24 cellular contexts compared by ENCODE assay signal in genomic region chr14:96134508-96134907, GRCh38.
DNase-seq lines count a peak whose midpoint lies in the region; ATAC-seq and TF ChIP-seq lines count a peak whose summit lies in the region.
"Had no signal": no experiment of that assay in that cellular context is flagged by ENCODE, and none has a peak within 500 bp of the region (broad histone marks: within the 10 kb centered on the region; RNA-seq: fewer than 3 reads in every experiment).

No MANE protein-coding gene starts in this region.

- WGBS in IMR-90 (ENCODE audit: extremely low coverage in 2 of 2, insufficient read length in 1 of 2), 2 experiments: 49% methylated on average over 3 of the region's 6 CpGs; no CpG with 5 or more reads in 1 of the 2 experiments
- WGBS in trophoblast cell (ENCODE audit: extremely low coverage, insufficient coverage, insufficient read length): 100% methylated on average over 2 of the region's 6 CpGs
- WGBS in stomach, 5 donors: 78 to 93% (median 89%) methylated on average over 6 of the region's 6 CpGs

- H3K9me3 ChIP-seq in IMR-90 (ENCODE audit: control insufficient read depth, insufficient read depth, low read length) (peaks cover 7% of the 10 kb centered on the region; the same call in 1 of the 2 replicates), PC-9 (ENCODE audit: insufficient read depth, low read depth) (no peaks in the 10 kb centered on the region), trophoblast cell (ENCODE audit: insufficient read depth, low read depth, low read length) (peaks cover 4% of the 10 kb centered on the region), stomach (peaks cover 0 to 18% (median 11%) of the 10 kb centered on the region in 4 donors), Peyer's patch (no peaks in the 10 kb centered on the region)
- H3K9me3 ChIP-seq: BE2C had no signal

- H3K9ac ChIP-seq in IMR-90 (ENCODE audit: low read depth, low read length) (no peak overlapping the region), trophoblast cell (ENCODE audit: low read length) (no peak overlapping the region)
- H3K9ac ChIP-seq: BLaER1 had no signal

- H3K4me1 ChIP-seq in IMR-90 (ENCODE audit: control insufficient read depth, insufficient read depth, low read length): peaks cover 6% of the 10 kb centered on the region
- H3K4me1 ChIP-seq in PC-9 (replicated peaks; ENCODE audit: insufficient read depth): peaks cover 31% of the 10 kb centered on the region
- peaks cover 8 to 10% of the 10 kb centered on the region in 2 experiments for H3K4me1 ChIP-seq in trophoblast cell (ENCODE audit: control insufficient read depth in 1 of 2, insufficient read depth in 2 of 2, low read length in 2 of 2)
- peaks cover 0 to 27% (median 9%) of the 10 kb centered on the region in 4 donors for H3K4me1 ChIP-seq in stomach
- H3K4me1 ChIP-seq in Peyer's patch: no peaks in the 10 kb centered on the region
- H3K4me1 ChIP-seq: BE2C had no signal

- no peak for TF ChIP-seq CTCF in IMR-90 (conservative IDR thresholded peaks at IDR 0.05; ENCODE audit: low read depth, low read length)
- TF ChIP-seq CTCF in PC-9 (conservative IDR thresholded peaks at IDR 0.05): no peak
- TF ChIP-seq CTCF in stomach (IDR thresholded peaks at IDR 0.05): no peak
- TF ChIP-seq CTCF in Peyer's patch (IDR thresholded peaks at IDR 0.05): no peak

- no peak overlapping the region for H4K91ac ChIP-seq in IMR-90 (ENCODE audit: insufficient read depth, low read depth, low read length)
- peak overlapping the region; percentile 45 for H4K91ac ChIP-seq in trophoblast cell (ENCODE audit: low read depth, low read length)

- dilution Hi-C loops in IMR-90 (cut with HindIII; ENCODE audit: low sequenced_read_pairs, unreplicated experiment): no loop called here

- no peaks in the 10 kb centered on the region for H3K9me2 ChIP-seq in PC-9 (ENCODE audit: insufficient read depth)

- H3K4me2 ChIP-seq in IMR-90 (ENCODE audit: low read depth, low read length) (no peak overlapping the region), PC-9 (peak overlapping the region; percentile 40; the same call in 1 of the 2 replicates), trophoblast cell (ENCODE audit: low read length) (no peak overlapping the region)
- H3K4me2 ChIP-seq: BLaER1 had no signal

- BruUV-seq in IMR-90 (replicated peaks; lab: Mats Ljungman, UMichigan): no TSS peak
- BruUV-seq in PC-9 (replicated peaks; lab: Mats Ljungman, UMichigan): no TSS peak

- H3K14ac ChIP-seq in IMR-90 (replicated peaks; ENCODE audit: low read depth, low read length) (no peak overlapping the region), trophoblast cell (ENCODE audit: low read length) (no peak overlapping the region)

- H3K79me2 ChIP-seq in PC-9 (ENCODE audit: low read depth) (no peaks in the 10 kb centered on the region), trophoblast cell (ENCODE audit: control insufficient read depth, insufficient read depth, low read length, poor library complexity) (no peaks in the 10 kb centered on the region)

- H3K56ac ChIP-seq in IMR-90 (ENCODE audit: extremely low read depth, insufficient read depth, low read length): no peak overlapping the region

- H3K4ac ChIP-seq in IMR-90 (ENCODE audit: low read depth, low read length) (no peak overlapping the region), trophoblast cell (ENCODE audit: low read depth, low read length) (no peak overlapping the region)

- TF ChIP-seq POLR2A in IMR-90 (IDR thresholded peaks at IDR 0.05; ENCODE audit: low read depth, low read length) (no peak), stomach (IDR thresholded peaks at IDR 0.05) (no peak), Peyer's patch (IDR thresholded peaks at IDR 0.05) (no peak)

- no peak overlapping the region for H4K12ac ChIP-seq in trophoblast cell (ENCODE audit: low read depth, low read length)

- H3K79me1 ChIP-seq in IMR-90 (ENCODE audit: low read depth in 1 of 2, low read length in 2 of 2) (no peaks in the 10 kb centered on the region), trophoblast cell (ENCODE audit: low read length) (peaks cover 24% of the 10 kb centered on the region)

- H2BK120ac ChIP-seq in IMR-90 (ENCODE audit: low read depth, low read length): no peak overlapping the region
- H2BK120ac ChIP-seq in trophoblast cell (ENCODE audit: insufficient read depth, low read length, poor library complexity): peak overlapping the region; percentile 54

- DNase-seq in IMR-90: no peak
- no peak for DNase-seq in PC-9
- no peak for DNase-seq in trophoblast cell
- DNase-seq in stomach: no peak
- no peak for DNase-seq in NCI-H1930 (lab: John Stamatoyannopoulos, UW)
- no peak for DNase-seq in ACHN
- no peak for DNase-seq in SKM-1 treated with dmso at 0.1 percent for 144 hours (lab: John Stamatoyannopoulos, UW; ENCODE audit: unreplicated experiment)
- DNase-seq in Peyer's patch: no peak
- DNase-seq: 8988T; BE2C; C1 segment of cervical spinal cord; CD4-positive, alpha-beta memory T cell; CD4-positive, CD25-positive, alpha-beta regulatory T cell; CD8-positive, alpha-beta memory T cell; COR-L47; DMS 273 treated with DMSO at 0.1 percent for 48 hours; DMS153; DMS53; DMS79; DND-41; EL; GDM1 had no signal

- H2AK9ac ChIP-seq in IMR-90 (replicated peaks; ENCODE audit: low read depth, low read length, poor library complexity): no peak overlapping the region

- H3K27ac ChIP-seq in IMR-90 (ENCODE audit: insufficient read depth, low read length) (no peak overlapping the region), PC-9 (peak overlapping the region; percentile 76), trophoblast cell (ENCODE audit: low read depth, low read length) (no peak overlapping the region), stomach (peak overlapping the region in 4 of 5 donors; percentile 3 to 75 (median 60)), Peyer's patch (peak overlapping the region in 1 of 4 donors; percentile 8)
- H3K27ac ChIP-seq: BLaER1 had no signal

- H4K20me1 ChIP-seq in IMR-90 (ENCODE audit: insufficient read depth, low read length) (no peaks in the 10 kb centered on the region), PC-9 (ENCODE audit: insufficient read depth) (no peaks in the 10 kb centered on the region)
- H4K20me1 ChIP-seq: BLaER1 had no signal

- no peak for TF ChIP-seq RAD21 in IMR-90 (IDR thresholded peaks at IDR 0.05; ENCODE audit: low read length)

- H4K8ac ChIP-seq in IMR-90 (ENCODE audit: low read depth in 2 of 2, low read length in 2 of 2): no peak overlapping the region
- peak overlapping the region; percentile 63 for H4K8ac ChIP-seq in trophoblast cell (ENCODE audit: low read depth, low read length)

- intact Hi-C loops in IMR-90 (cut with micrococcal nuclease) (no loop called here), PC-9 (cut with micrococcal nuclease; ENCODE audit: unreplicated experiment) (no loop called here), stomach (cut with DNase I; ENCODE audit: low total_unique reads) (no loop called here)

- no peak overlapping the region for H3K18ac ChIP-seq in IMR-90 (ENCODE audit: low read depth, low read length)
- no peak overlapping the region for H3K18ac ChIP-seq in trophoblast cell (ENCODE audit: low read length)

- no peak for ATAC-seq in IMR-90 (ENCODE audit: low read depth)
- ATAC-seq: GM12878 had no signal

- peaks cover 12% of the 10 kb centered on the region; the same call in 1 of the 2 replicates for H3K9me1 ChIP-seq in IMR-90 (ENCODE audit: insufficient read depth, low read length)

- H2AK5ac ChIP-seq in IMR-90 (ENCODE audit: low read depth, low read length) (no peak overlapping the region; the same call in 1 of the 2 replicates), trophoblast cell (ENCODE audit: low read length) (no peak overlapping the region)

- H3K4me3 ChIP-seq in IMR-90 (ENCODE audit: insufficient read depth, low read depth, low read length) (no peak overlapping the region), PC-9 (no peak overlapping the region), trophoblast cell (ENCODE audit: low read depth, low read length) (no peak overlapping the region), stomach (no peak overlapping the region), Peyer's patch (no peak overlapping the region)
- H3K4me3 ChIP-seq: BLaER1, GM12878 had no signal

- H3K27me3 ChIP-seq in IMR-90 (ENCODE audit: control insufficient read depth, insufficient read depth, low read length) (no peaks in the 10 kb centered on the region), PC-9 (ENCODE audit: insufficient read depth, low read depth) (no peaks in the 10 kb centered on the region), trophoblast cell (ENCODE audit: insufficient read depth, low read length) (no peaks in the 10 kb centered on the region), stomach (no peaks in the 10 kb centered on the region), Peyer's patch (no peaks in the 10 kb centered on the region)
- H3K27me3 ChIP-seq: BE2C, BLaER1 had no signal

- POLR2A ChIA-PET in IMR-90 (lab: Charles Lee; ENCODE audit: unreplicated experiment): interaction anchor here (0.6 kb wide), 1 partner anchor 89 kb away, joined by 3 read pairs; no protein-coding TSS in a partner anchor
- POLR2A ChIA-PET in PC-9 (lab: Charles Lee; ENCODE audit: unreplicated experiment): interaction anchor here (0.8 kb wide), 1 partner anchor 131 kb away, joined by 3 read pairs; no protein-coding TSS in a partner anchor

- 0 out of 3 replicates have a peak overlapping the region, but pooled peaks have one; percentile 61 for H2BK15ac ChIP-seq in IMR-90 (ENCODE audit: low read depth, low read length)

- CTCF ChIA-PET in IMR-90 (lab: Yijun Ruan, JAX): interaction anchor here (0.6 kb wide), 1 partner anchor 206 kb away, joined by 6 read pairs; no protein-coding TSS in a partner anchor
- CTCF ChIA-PET in PC-9 (lab: Charles Lee): no interaction called here

- in situ Hi-C loops in IMR-90 (cut with MboI; ENCODE audit: low sequenced_read_pairs): no loop called here
- in situ Hi-C loops in ACHN (cut with HindIII; ENCODE audit: low pct_ligation_motif_present, low pct_unique_long_range_greater_than_20kb, low sequenced_read_pairs): no loop called here

- H2BK12ac ChIP-seq in trophoblast cell (ENCODE audit: low read length): peak overlapping the region; percentile 73

- no peak overlapping the region for H2AFZ ChIP-seq in IMR-90 (replicated peaks; ENCODE audit: low read length, poor library complexity)
- no peak overlapping the region for H2AFZ ChIP-seq in PC-9
- no peak overlapping the region for H2AFZ ChIP-seq in trophoblast cell (ENCODE audit: insufficient read depth, low read length, poor library complexity)

- peaks cover 29% of the 10 kb centered on the region for H3F3A ChIP-seq in PC-9 (ENCODE audit: insufficient read depth, low read depth)

- H4K5ac ChIP-seq in IMR-90 (ENCODE audit: low read depth, low read length): no peak overlapping the region

- H3K23ac ChIP-seq in IMR-90 (ENCODE audit: low read depth, low read length) (no peak overlapping the region), trophoblast cell (ENCODE audit: low read length) (no peak overlapping the region)

- no peaks in the 10 kb centered on the region for H3K36me3 ChIP-seq in IMR-90 (ENCODE audit: control insufficient read depth, insufficient read depth, low read length)
- no peaks in the 10 kb centered on the region for H3K36me3 ChIP-seq in PC-9 (ENCODE audit: low read depth)
- peaks cover 0 to 3% of the 10 kb centered on the region in 2 experiments for H3K36me3 ChIP-seq in trophoblast cell (ENCODE audit: control insufficient read depth in 1 of 2, insufficient read depth in 2 of 2, low read length in 2 of 2)
- no peaks in the 10 kb centered on the region for H3K36me3 ChIP-seq in stomach
- H3K36me3 ChIP-seq in Peyer's patch: no peaks in the 10 kb centered on the region
- H3K36me3 ChIP-seq: BE2C, BLaER1 had no signal

- no peak for TF ChIP-seq EP300 in stomach (IDR thresholded peaks at IDR 0.05)

- H2BK5ac ChIP-seq in IMR-90 (ENCODE audit: low read depth, low read length, poor library complexity, severe bottlenecking) (no peak overlapping the region), trophoblast cell (ENCODE audit: low read depth, low read length, poor library complexity) (no peak overlapping the region)

- H2BK20ac ChIP-seq in IMR-90 (ENCODE audit: low read depth, low read length): peak overlapping the region; percentile 36; the same call in 1 of the 2 replicates

Comparison
In these comparisons a context has a peak if more than half of its experiments do, and no peak if none do; other contexts are left out.
1. H3K27ac ChIP-seq: peak in PC-9 (single experiment) and stomach (4 of 5); none in IMR-90 (single experiment) and trophoblast cell (single experiment).